Comparison of ENCODE assay signal across 8 cellular contexts in genomic region chr12:26938660-26939185, GRCh38. TPM values are rescaled to one million over a fixed set of nuclear protein-coding genes. Genes with fewer than 3 reads are reported as not detected.
DNase-seq lines count a peak whose midpoint lies in the region; ATAC-seq lines count a peak whose summit lies in the region.

No MANE protein-coding gene starts in this region.

- H2AFZ ChIP-seq in ACC112 (ENCODE audit: low read length, unreplicated experiment) = peak overlapping the region; percentile 83

- H3K27ac ChIP-seq in ACC112 (ENCODE audit: low read depth, low read length) = peak overlapping the region; percentile 90
- H3K27ac ChIP-seq in SJCRH30 = peak overlapping the region; percentile 93
- peak overlapping the region; percentile 83 for H3K27ac ChIP-seq in ectodermal cell (ENCODE audit: insufficient read depth, low read depth, low read length, poor library complexity, severe bottlenecking)

- H3K79me2 ChIP-seq in ACC112 (ENCODE audit: control insufficient read depth, insufficient read depth, low read length, unreplicated experiment) = peaks cover 92% of the 10 kb centered on the region

- H3K9me3 ChIP-seq in SJCRH30 (replicated peaks) (no peaks in the 10 kb centered on the region), ectodermal cell (ENCODE audit: control insufficient read depth, low read length) (no peaks in the 10 kb centered on the region)

- H3K27me3 ChIP-seq in ACC112 (ENCODE audit: insufficient read depth, low read length) (no peaks in the 10 kb centered on the region), SJCRH30 (no peaks in the 10 kb centered on the region), ectodermal cell (ENCODE audit: control insufficient read depth, insufficient read depth, low read length, poor library complexity, severe bottlenecking) (no peaks in the 10 kb centered on the region)

- H3K4me3 ChIP-seq in ACC112 (ENCODE audit: low read depth, low read length) (peak overlapping the region; percentile 86), SJCRH30 (peak overlapping the region; percentile 86), ectodermal cell (ENCODE audit: insufficient read depth, low read depth, low read length) (peak overlapping the region; percentile 92)

- ATAC-seq in GM18873 (IDR thresholded peaks at IDR 0.05; ENCODE audit: low FRiP score, unreplicated experiment) = peak; percentile 5
- peak; percentile 3 for ATAC-seq in HG03108 (IDR thresholded peaks at IDR 0.05; ENCODE audit: unreplicated experiment)
- no peak for ATAC-seq in GM18520 (IDR thresholded peaks at IDR 0.05; ENCODE audit: unreplicated experiment)

- peaks cover 47% of the 10 kb centered on the region for H3K4me1 ChIP-seq in ACC112 (ENCODE audit: control insufficient read depth, insufficient read depth, low read length, unreplicated experiment)
- H3K4me1 ChIP-seq in SJCRH30 = peaks cover 14% of the 10 kb centered on the region
- peaks cover 16% of the 10 kb centered on the region for H3K4me1 ChIP-seq in ectodermal cell (ENCODE audit: control insufficient read depth, insufficient read depth, low read length)

- DNase-seq in SJCRH30 (no peak), mucosa of gallbladder (ENCODE audit: low spot score) (peak; percentile 12), H4 (ENCODE audit: low spot score) (no peak)

- WGBS in ectodermal cell, 2 experiments = 0% methylated on average over 32 of the region's 32 CpGs

- H3K36me3 ChIP-seq in ACC112 (ENCODE audit: insufficient read depth, low read length) (no peaks in the 10 kb centered on the region; the same call in 1 of the 2 replicates), SJCRH30 (no peaks in the 10 kb centered on the region), ectodermal cell (ENCODE audit: control insufficient read depth, insufficient read depth, low read length) (no peaks in the 10 kb centered on the region)

RNA-seq across cellular contexts. Expression of gene FGFR1OP2, which starts 0.5 kb away (rescaled TPM):
- total RNA-seq in SJCRH30 (2014; rRNA removed; shearing (Covaris generic)) = 53.1 and 56.3 TPM in 2 replicates
- 41.2 TPM for polyA plus RNA-seq in ectodermal cell (2013, experiment 1 of 4)
- polyA plus RNA-seq in ectodermal cell (2013, experiment 2 of 4) = 43.0 TPM
- 42.7 TPM for polyA plus RNA-seq in ectodermal cell (2013, experiment 3 of 4)
- 53.4 TPM for polyA plus RNA-seq in ectodermal cell (2013, experiment 4 of 4)
- total RNA-seq in mucosa of gallbladder = 39.1 TPM
- total RNA-seq in H4 (2014; rRNA removed; shearing (Covaris generic)) = 23.4 and 31.3 TPM in 2 replicates

RNA-seq across cellular contexts. Expression of gene INTS13, which starts 0.9 kb away (rescaled TPM):
- 48.1 and 70.8 TPM in 2 replicates for total RNA-seq in SJCRH30 (2014; rRNA removed; shearing (Covaris generic))
- polyA plus RNA-seq in ectodermal cell (2013, experiment 1 of 4) = 40.9 TPM
- 37.3 TPM for polyA plus RNA-seq in ectodermal cell (2013, experiment 2 of 4)
- 31.9 TPM for polyA plus RNA-seq in ectodermal cell (2013, experiment 3 of 4)
- 38.1 TPM for polyA plus RNA-seq in ectodermal cell (2013, experiment 4 of 4)
- total RNA-seq in mucosa of gallbladder = 13.8 TPM
- 39.7 and 44.9 TPM in 2 replicates for total RNA-seq in H4 (2014; rRNA removed; shearing (Covaris generic))
